Comparison of ENCODE assay signal across 27 cellular contexts in the genomic region with DNA sequence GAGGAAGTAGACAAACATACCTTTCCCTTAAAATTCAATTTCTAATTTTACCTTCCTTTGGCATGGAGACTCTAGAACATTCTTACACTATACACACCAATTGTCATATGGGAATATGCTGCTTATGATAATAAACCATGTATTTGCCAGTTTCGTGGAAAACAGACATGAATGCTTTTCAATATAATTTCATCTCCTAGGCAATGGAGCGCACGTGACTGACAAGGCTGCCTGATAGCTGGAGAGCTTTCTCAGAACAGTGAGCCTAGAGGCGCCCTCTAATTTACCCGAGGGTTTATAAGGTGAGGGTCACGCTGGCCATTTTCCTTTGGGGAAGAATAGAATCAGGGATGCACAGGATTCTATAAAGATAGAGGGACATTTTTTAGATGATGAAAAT. TPM values are rescaled to one million over a fixed set of nuclear protein-coding genes. Genes with fewer than 3 reads are reported as not detected.
DNase-seq lines count a peak whose midpoint lies in the region; ATAC-seq, FAIRE-seq and TF ChIP-seq lines count a peak whose summit lies in the region.
"Had no signal": no experiment of that assay in that cellular context is flagged by ENCODE, and none has a peak within 500 bp of the region (broad histone marks: within the 10 kb centered on the region; RNA-seq: fewer than 3 reads in every experiment).

No MANE protein-coding gene starts in this region.

- 7% methylated on average over 6 of the region's 6 CpGs for WGBS in HepG2 (ENCODE audit: low lambda C conversion rate)

- no peak for FAIRE-seq in HepG2 (lab: Jason Lieb, UNC)
- FAIRE-seq: A204.1, keratinocyte, pancreas had no signal

- H3K4me3 ChIP-seq in CD4-positive, alpha-beta memory T cell (ENCODE audit: low read length in 2 of 2) = no peak overlapping the region
- H3K4me3 ChIP-seq in HepG2 (replicated peaks in 1 of 3; ENCODE audit: insufficient read depth in 1 of 3, low read depth in 2 of 3, low read length in 3 of 3) = no peak overlapping the region
- H3K4me3 ChIP-seq: cardiac muscle cell, lower lobe of right lung, pancreas, Peyer's patch, right atrium auricular region, SJCRH30, transverse colon had no signal

- no peak overlapping the region for H2AFZ ChIP-seq in HepG2 (ENCODE audit: low read length)

- no peak overlapping the region for H3K27ac ChIP-seq in CD4-positive, alpha-beta memory T cell (ENCODE audit: low read depth, low read length)
- no peak overlapping the region for H3K27ac ChIP-seq in HepG2 (ENCODE audit: extremely low read length, insufficient read depth, low read length)
- H3K27ac ChIP-seq: cardiac muscle cell, lower lobe of right lung, pancreas, Peyer's patch, right atrium auricular region, SJCRH30, transverse colon had no signal

- POLR2A ChIA-PET in CD4-positive, alpha-beta memory T cell (lab: Charles Lee; ENCODE audit: partially characterized antibody) = interaction anchor here (1.5 to 3.0 kb wide), 2 partner anchors 9 to 14 kb away, joined by 3 to 11 read pairs; no protein-coding TSS in a partner anchor
- POLR2A ChIA-PET in HepG2 (lab: Yijun Ruan, JAX) = no interaction called here

- TF ChIP-seq RAD21 in HepG2 (CRISPR knock-in tag; IDR thresholded peaks at IDR 0.05) = no peak

- peak overlapping the region in 2 of 7 donors; percentile 38 to 75 for H3K27ac Mint-ChIP-seq in CD4-positive, alpha-beta memory T cell
- no peak overlapping the region for H3K27ac Mint-ChIP-seq in activated naive CD8-positive, alpha-beta T cell treated with anti-CD3 and anti-CD28 coated beads for 36 hours
- no peak overlapping the region for H3K27ac Mint-ChIP-seq in nephron progenitor cell
- H3K27ac Mint-ChIP-seq: dendritic cell treated with granulocyte-macrophage colony-stimulating factor and Interleukin-4, amounts not matched to agents 40 ng/mL and 50 ng/mL, for 4 days had no signal

- H3K4me2 ChIP-seq in HepG2 (ENCODE audit: low read depth, low read length) = no peak overlapping the region

- peak overlapping the region in 5 of 8 donors; percentile 10 to 61 (median 57) for H3K4me3 Mint-ChIP-seq in CD4-positive, alpha-beta memory T cell
- H3K4me3 Mint-ChIP-seq in activated naive CD8-positive, alpha-beta T cell treated with anti-CD3 and anti-CD28 coated beads for 36 hours = peak overlapping the region; percentile 22
- peak overlapping the region; percentile 59 for H3K4me3 Mint-ChIP-seq in nephron progenitor cell
- H3K4me3 Mint-ChIP-seq: dendritic cell treated with granulocyte-macrophage colony-stimulating factor and Interleukin-4, amounts not matched to agents 40 ng/mL and 50 ng/mL, for 4 days had no signal

- no peak for TF ChIP-seq POLR2A in HepG2 (IDR thresholded peaks at IDR 0.05; ENCODE audit: insufficient read depth in 1 of 2, low read depth in 2 of 2, low read length in 2 of 2)

- H3K36me3 Mint-ChIP-seq in CD4-positive, alpha-beta memory T cell = no peaks in the 10 kb centered on the region
- no peaks in the 10 kb centered on the region for H3K36me3 Mint-ChIP-seq in activated naive CD8-positive, alpha-beta T cell treated with anti-CD3 and anti-CD28 coated beads for 36 hours
- no peaks in the 10 kb centered on the region for H3K36me3 Mint-ChIP-seq in nephron progenitor cell (ENCODE audit: low read depth)

- no peaks in the 10 kb centered on the region for H3K9me3 ChIP-seq in CD4-positive, alpha-beta memory T cell (ENCODE audit: control insufficient read depth in 1 of 2, low read length in 2 of 2)
- no peaks in the 10 kb centered on the region for H3K9me3 ChIP-seq in HepG2 (ENCODE audit: low read length)
- H3K9me3 ChIP-seq: BE2C, lower lobe of right lung, pancreas, Peyer's patch, right atrium auricular region, transverse colon had no signal

- H3K9ac ChIP-seq in HepG2 (ENCODE audit: insufficient read depth, low read depth, low read length) = no peak overlapping the region

- in situ Hi-C loops in HepG2 (cut with HindIII; ENCODE audit: extremely low pct_ligation_motif_present, low pct_unique_long_range_greater_than_20kb) = no loop called here

- peaks cover 7% of the 10 kb centered on the region for H3K27me3 ChIP-seq in CD4-positive, alpha-beta memory T cell (ENCODE audit: insufficient read depth, low read length)
- peaks cover 0 to under 1% of the 10 kb centered on the region in 2 experiments; a peak in 2 of 5 replicates for H3K27me3 ChIP-seq in HepG2 (ENCODE audit: control insufficient read depth in 1 of 2, insufficient read depth in 2 of 2, low read length in 2 of 2)
- H3K27me3 ChIP-seq: Peyer's patch had no signal

- H4K20me1 ChIP-seq in HepG2 (ENCODE audit: insufficient read depth, low read length) = no peaks in the 10 kb centered on the region

- peaks cover 11 to 12% of the 10 kb centered on the region in 2 donors for H3K27me3 Mint-ChIP-seq in CD4-positive, alpha-beta memory T cell
- H3K27me3 Mint-ChIP-seq in activated naive CD8-positive, alpha-beta T cell treated with anti-CD3 and anti-CD28 coated beads for 36 hours = peaks cover 40% of the 10 kb centered on the region
- peaks cover 41% of the 10 kb centered on the region for H3K27me3 Mint-ChIP-seq in nephron progenitor cell (ENCODE audit: low read depth, poor library complexity)

- peak; percentile 22 for DNase-seq in NCI-H748 (lab: John Stamatoyannopoulos, UW; ENCODE audit: unreplicated experiment)
- DNase-seq in NCI-H748 treated with DMSO at 0.1 percent for 48 hours (lab: John Stamatoyannopoulos, UW) = no peak
- no peak for DNase-seq in CD4-positive, alpha-beta memory T cell
- DNase-seq in activated naive CD8-positive, alpha-beta T cell treated with anti-CD3 and anti-CD28 coated beads for 36 hours = no peak
- no peak for DNase-seq in nephron progenitor cell
- DNase-seq in HepG2 (ENCODE audit: low spot score) = no peak
- DNase-seq in NOMO-1 (lab: John Stamatoyannopoulos, UW; ENCODE audit: unreplicated experiment in 2 of 2) = no peak
- no peak for DNase-seq in NCI-H774 (lab: John Stamatoyannopoulos, UW)
- DNase-seq: activated CD4-positive, alpha-beta T cell treated with anti-CD3 and anti-CD28 coated beads for 48 hours; BE2C; lower lobe of right lung; NCI-H187 treated with DMSO at 0.1 percent for 48 hours; NCI-H2227 treated with DMSO at 0.1 percent for 48 hours; pancreas; Peyer's patch; SJCRH30; stimulated activated CD4-positive, alpha-beta T cell treated with anti-CD3 and anti-CD28 coated beads, Interleukin-4, amount 100 ng/mL, for 4 hours; T-helper 1 cell; transverse colon had no signal

- BruUV-seq in HepG2 (replicated peaks; lab: Mats Ljungman, UMichigan) = no TSS peak

- TF ChIP-seq EP300 in HepG2 (IDR thresholded peaks at IDR 0.05; ENCODE audit: low read depth in 2 of 2, low read length in 2 of 2) (no peak), HepG2 (CRISPR knock-in tag; IDR thresholded peaks at IDR 0.05; ENCODE audit: borderline replicate concordance) (no peak)

- CTCF ChIA-PET in CD4-positive, alpha-beta memory T cell (lab: Charles Lee; ENCODE audit: partially characterized antibody) = interaction anchor here (1.3 to 2.3 kb wide), 8 partner anchors 8 to 149 kb away, joined by 3 to 11 read pairs (median 4); no protein-coding TSS in a partner anchor
- CTCF ChIA-PET in HepG2 (lab: Yijun Ruan, JAX; ENCODE audit: low intra/inter-chr PET ratio, low total read pairs) = no interaction called here

- TF ChIP-seq CTCF in nephron progenitor cell (IDR thresholded peaks at IDR 0.05) = no peak
- no peak for TF ChIP-seq CTCF in HepG2 (CRISPR knock-in tag; IDR thresholded peaks at IDR 0.05)

- no peaks in the 10 kb centered on the region for H3K9me3 Mint-ChIP-seq in CD4-positive, alpha-beta memory T cell
- no peaks in the 10 kb centered on the region for H3K9me3 Mint-ChIP-seq in activated naive CD8-positive, alpha-beta T cell treated with anti-CD3 and anti-CD28 coated beads for 36 hours
- no peaks in the 10 kb centered on the region for H3K9me3 Mint-ChIP-seq in nephron progenitor cell
- H3K9me3 Mint-ChIP-seq: dendritic cell treated with granulocyte-macrophage colony-stimulating factor and Interleukin-4, amounts not matched to agents 40 ng/mL and 50 ng/mL, for 4 days had no signal

- H3K4me1 Mint-ChIP-seq in CD4-positive, alpha-beta memory T cell = peaks cover 2 to 24% (median 17%) of the 10 kb centered on the region in 4 donors
- peaks cover 4% of the 10 kb centered on the region for H3K4me1 Mint-ChIP-seq in activated naive CD8-positive, alpha-beta T cell treated with anti-CD3 and anti-CD28 coated beads for 36 hours
- H3K4me1 Mint-ChIP-seq in nephron progenitor cell = peaks cover 6% of the 10 kb centered on the region

- no peaks in the 10 kb centered on the region for H3K79me2 ChIP-seq in HepG2 (ENCODE audit: insufficient read depth, low read length)

- no peak for ATAC-seq in HepG2
- ATAC-seq: HCT116, pancreas had no signal

- intact Hi-C loops in CD4-positive, alpha-beta memory T cell (cut with micrococcal nuclease) = no loop called here
- intact Hi-C loops in HepG2 (cut with micrococcal nuclease; ENCODE audit: unreplicated experiment) = no loop called here

- no peaks in the 10 kb centered on the region for H3K36me3 ChIP-seq in CD4-positive, alpha-beta memory T cell (ENCODE audit: insufficient read depth, low read length)
- H3K36me3 ChIP-seq in HepG2 (replicated peaks in 1 of 2; ENCODE audit: control insufficient read depth in 1 of 2, insufficient read depth in 2 of 2, low read length in 2 of 2) = no peaks in the 10 kb centered on the region
- H3K36me3 ChIP-seq: BE2C, cardiac muscle cell, lower lobe of right lung, pancreas, Peyer's patch, right atrium auricular region, SJCRH30, transverse colon had no signal

- H3K4me1 ChIP-seq in CD4-positive, alpha-beta memory T cell (ENCODE audit: insufficient read depth, low read length) = peaks cover 18% of the 10 kb centered on the region
- no peaks in the 10 kb centered on the region for H3K4me1 ChIP-seq in HepG2 (ENCODE audit: insufficient read depth, low read length)
- H3K4me1 ChIP-seq: BE2C, pancreas, SJCRH30 had no signal

RNA-seq across cellular contexts. Expression of gene PRR18, which starts 56.5 kb away (rescaled TPM):
- not detected for total RNA-seq in CD4-positive, alpha-beta memory T cell
- not detected for polyA plus RNA-seq in CD4-positive, alpha-beta memory T cell
- total RNA-seq in activated naive CD8-positive, alpha-beta T cell treated with anti-CD3 and anti-CD28 coated beads for 36 hours = under 1 TPM; 0.08 to 0.33 TPM
- total RNA-seq in HepG2 (2016; rRNA removed; fragmentation: Illumina TruSeq; extraction: Trizol) = 0.04 TPM in 1 of 2 replicates, not detected in the other
- not detected in 2 replicates for total RNA-seq in HepG2 (2016; cell fraction: cytosol; rRNA removed; fragmentation: Illumina TruSeq; extraction: Trizol; ENCODE audit: low read depth)
- total RNA-seq in HepG2 (2016; cell fraction: insoluble cytoplasmic fraction; rRNA removed; fragmentation: Illumina TruSeq; extraction: Trizol) = 0.06 TPM in 1 of 2 replicates, not detected in the other
- total RNA-seq in HepG2 (2016; cell fraction: membrane; rRNA removed; fragmentation: Illumina TruSeq; extraction: Trizol) = 0.09 TPM in 1 of 2 replicates, not detected in the other
- not detected in 2 replicates for total RNA-seq in HepG2 (2016; cell fraction: nucleus; rRNA removed; fragmentation: Illumina TruSeq; extraction: Trizol)
- polyA plus RNA-seq in HepG2 (2011; rRNA removed) = 0.01 and 0.04 TPM in 2 replicates
- polyA plus RNA-seq in HepG2 (2011; cell fraction: cytosol; rRNA removed) = 0.04 and 0.05 TPM in 2 replicates
- 0.10 TPM in 1 of 2 replicates, not detected in the other for polyA plus RNA-seq in HepG2 (2011; cell fraction: nucleus; rRNA removed)
- polyA plus RNA-seq in HepG2 (2012) = not detected in 2 replicates
- not detected in 2 replicates for polyA plus RNA-seq in HepG2 (2016; cell fraction: cytosol; fragmentation: Illumina TruSeq; extraction: Trizol; ENCODE audit: low read depth)
- polyA plus RNA-seq in HepG2 (2016; cell fraction: insoluble cytoplasmic fraction; fragmentation: Illumina TruSeq; extraction: Trizol; ENCODE audit: low read depth) = 0.10 and 0.19 TPM in 2 replicates
- polyA plus RNA-seq in HepG2 (2016; cell fraction: membrane; fragmentation: Illumina TruSeq; extraction: Trizol; ENCODE audit: low read depth) = 0.16 TPM in 1 of 2 replicates, not detected in the other
- not detected in 2 replicates for polyA plus RNA-seq in HepG2 (2016; cell fraction: nucleus; fragmentation: Illumina TruSeq; extraction: Trizol; ENCODE audit: insufficient read depth, low read depth)
- not detected in 2 replicates for polyA minus RNA-seq in HepG2 (2011; rRNA and poly(A)+ RNA removed; ENCODE audit: low replicate concordance)
- polyA minus RNA-seq in HepG2 (2011; cell fraction: cytosol; rRNA and poly(A)+ RNA removed) = not detected in 2 replicates
- polyA minus RNA-seq in HepG2 (2011; cell fraction: nucleus; rRNA and poly(A)+ RNA removed) = 0.12 TPM in 1 of 2 replicates, not detected in the other
- total RNA-seq: fibroblast of lung, G401, Peyer's patch, right atrium auricular region, transverse colon had no signal
- polyA plus RNA-seq: fibroblast of lung, keratinocyte had no signal
